In the genomic region with DNA sequence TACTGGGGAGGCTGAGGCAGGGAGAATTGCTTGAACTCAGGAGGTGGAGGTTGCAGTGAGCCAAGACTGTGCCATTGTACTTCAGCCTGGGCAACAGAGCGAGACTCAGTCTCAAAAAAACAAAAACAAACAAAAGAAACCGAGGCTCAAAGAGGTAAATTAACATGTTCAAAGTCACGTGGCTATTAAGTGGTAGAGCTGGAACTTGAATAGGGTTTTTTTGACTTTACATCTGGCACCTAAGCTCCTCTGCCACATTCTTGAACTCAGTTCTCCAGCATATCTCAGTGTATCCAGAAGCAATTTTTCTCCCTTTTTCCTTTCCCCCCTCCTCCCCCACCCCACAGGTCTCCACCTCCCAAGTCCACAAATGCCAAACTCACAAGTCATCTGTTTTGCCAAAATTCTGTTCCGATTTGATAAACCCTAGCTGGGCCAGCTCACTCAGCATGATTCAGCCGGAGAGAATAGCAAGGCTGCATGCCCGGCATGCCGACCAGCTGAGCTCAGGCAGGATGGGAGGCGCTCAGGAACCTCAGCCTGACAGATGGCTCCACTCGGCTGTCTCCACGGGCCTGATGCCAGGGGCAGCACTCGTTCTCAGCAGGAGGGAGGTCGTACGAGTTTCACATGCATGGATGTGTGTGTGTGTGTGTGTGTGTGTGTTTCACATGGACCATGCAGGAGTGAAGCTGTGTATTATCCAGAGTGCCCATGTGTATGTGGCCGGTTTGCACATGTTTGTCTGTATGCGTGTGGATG, we compare ENCODE assay signal across 8 cellular contexts.
DNase-seq lines count a peak whose midpoint lies in the region; ATAC-seq, FAIRE-seq and TF ChIP-seq lines count a peak whose summit lies in the region.

No MANE protein-coding gene starts in this region.

- H2AFZ ChIP-seq in K562 (ENCODE audit: low read depth, low read length): peak overlapping the region; percentile 68

- H3K79me2 ChIP-seq in K562 (ENCODE audit: control insufficient read depth, insufficient read depth, low read length): no peaks in the 10 kb centered on the region

- TF ChIP-seq EP300 in K562 (IDR thresholded peaks at IDR 0.05; ENCODE audit: low read length): peak; percentile 69; the same call in 1 of the 2 replicates
- TF ChIP-seq EP300 in sigmoid colon (IDR thresholded peaks at IDR 0.05): no peak

- CTCF ChIA-PET in K562 (lab: Yijun Ruan, JAX; ENCODE audit: low intra/inter-chr PET ratio): no interaction called here

- FAIRE-seq in K562 (lab: Jason Lieb, UNC): peak; percentile 82

- no peaks in the 10 kb centered on the region for H3K9me1 ChIP-seq in K562 (ENCODE audit: control insufficient read depth, insufficient read depth, low read length)

- TF ChIP-seq RAD21 in K562 (CRISPR knock-in tag; conservative IDR thresholded peaks at IDR 0.05 in 1 of 2, IDR thresholded peaks at IDR 0.05 in 1 of 2): no peak

- H3K9me3 ChIP-seq in K562 (replicated peaks; ENCODE audit: control insufficient read depth, insufficient read depth, low read depth, low read length): no peaks in the 10 kb centered on the region
- H3K9me3 ChIP-seq in sigmoid colon: no peaks in the 10 kb centered on the region

- no TSS peak for BruUV-seq in K562 (replicated peaks; lab: Mats Ljungman, UMichigan)

- H3K4me2 ChIP-seq in K562 (ENCODE audit: insufficient read depth, low read length): peak overlapping the region; percentile 62

- POLR2A ChIA-PET in K562 (lab: Yijun Ruan, JAX): interaction anchor here (0.6 to 2.0 kb wide), 3 partner anchors 12 to 761 kb away, joined by 3 to 5 read pairs (median 4); no protein-coding TSS in a partner anchor

- H3K27ac ChIP-seq in K562 (ENCODE audit: extremely low read depth, low read depth, low read length) (no peak overlapping the region; the same call in 2 of the 3 replicates), sigmoid colon (peak overlapping the region; percentile 52 to 72 (median 68))

- H4K20me1 ChIP-seq in K562 (replicated peaks; ENCODE audit: control insufficient read depth, insufficient read depth, low read length): no peaks in the 10 kb centered on the region

- peak overlapping the region in 1 of 2 experiments; percentile 70; a peak in 2 of 4 replicates for H3K9ac ChIP-seq in K562 (ENCODE audit: insufficient read depth in 1 of 2, low read depth in 2 of 2, low read length in 2 of 2)

- no peaks in the 10 kb centered on the region for H3K36me3 ChIP-seq in K562 (ENCODE audit: control insufficient read depth, insufficient read depth, low read length)
- H3K36me3 ChIP-seq in sigmoid colon: no peaks in the 10 kb centered on the region

- H3K4me3 ChIP-seq in K562: no peak overlapping the region
- no peak overlapping the region for H3K4me3 ChIP-seq in sigmoid colon

- DNase-seq in DMS 273 (lab: John Stamatoyannopoulos, UW; ENCODE audit: unreplicated experiment) (peak; percentile 96), NCI-H2029 treated with DMSO at 0.1 percent for 48 hours (lab: John Stamatoyannopoulos, UW) (peak; percentile 19), K562 (ENCODE audit: extremely low read depth in 1 of 4, low spot score in 3 of 4) (peak; percentile 59 to 80 (median 69)), hippocampal formation (lab: John Stamatoyannopoulos, UW) (peak; percentile 24 to 36), sigmoid colon (peak; percentile 94), NCI-H1436 treated with DMSO at 0.1 percent for 48 hours (lab: John Stamatoyannopoulos, UW) (no peak), GDM1 (lab: John Stamatoyannopoulos, UW) (no peak)

- TF ChIP-seq POLR2A in K562 (conservative IDR thresholded peaks at IDR 0.05): no peak
- TF ChIP-seq POLR2A in sigmoid colon (IDR thresholded peaks at IDR 0.05): no peak

- WGBS in K562 (ENCODE audit: insufficient coverage, low coverage, missing lambda C conversion rate): 12% methylated on average over 15 of the region's 15 CpGs
- WGBS in sigmoid colon, 2 donors: 44 to 66% methylated on average over 15 of the region's 15 CpGs

- H3K4me1 ChIP-seq in K562 (replicated peaks in 1 of 2; ENCODE audit: control insufficient read depth in 2 of 2, insufficient read depth in 2 of 2, low read length in 2 of 2): peaks cover 9 to 16% of the 10 kb centered on the region in 2 experiments; a peak in 4 of 5 replicates
- H3K4me1 ChIP-seq in sigmoid colon: peaks cover 0 to 36% (median 29%) of the 10 kb centered on the region in 4 donors

- H3K27me3 ChIP-seq in K562 (ENCODE audit: control insufficient read depth in 2 of 2, insufficient read depth in 2 of 2, low read length in 2 of 2): no peaks in the 10 kb centered on the region
- no peaks in the 10 kb centered on the region for H3K27me3 ChIP-seq in sigmoid colon

- ATAC-seq in K562 (peak; percentile 85), GM21529 (IDR thresholded peaks at IDR 0.05; ENCODE audit: unreplicated experiment) (no peak)

- TF ChIP-seq CTCF in K562 (IDR thresholded peaks at IDR 0.05 in 2 of 3, conservative IDR thresholded peaks at IDR 0.05 in 1 of 3; ENCODE audit: insufficient read depth in 2 of 3, low read depth in 1 of 3, low read length in 3 of 3): no peak
- TF ChIP-seq CTCF in sigmoid colon (IDR thresholded peaks at IDR 0.05): no peak

- in situ Hi-C loops in K562 (cut with MboI): no loop called here

- intact Hi-C loops in K562 (cut with micrococcal nuclease): no loop called here
- intact Hi-C loops in sigmoid colon (cut with DNase I): no loop called here

TF ChIP-seq in K562, 482 proteins besides CTCF, POLR2A, EP300 and RAD21 (continues in another document):
- TF ChIP-seq CBFA2T3 (IDR thresholded peaks at IDR 0.05): peak; percentile 94
- peak; percentile 71 for TF ChIP-seq DACH1 (IDR thresholded peaks at IDR 0.05; ENCODE audit: partially characterized antibody)
- peak; percentile 45 for TF ChIP-seq PRDM10 (IDR thresholded peaks at IDR 0.05; ENCODE audit: partially characterized antibody)
- TF ChIP-seq TFAP4 (CRISPR knock-in tag; IDR thresholded peaks at IDR 0.05; ENCODE audit: borderline replicate concordance): peak; percentile 95
- TF ChIP-seq MTA2 (IDR thresholded peaks at IDR 0.05; ENCODE audit: low read depth): peak; percentile 67
- TF ChIP-seq XRCC5 (IDR thresholded peaks at IDR 0.05; ENCODE audit: low read depth, low read length): no peak
- TF ChIP-seq, protein P1, sequence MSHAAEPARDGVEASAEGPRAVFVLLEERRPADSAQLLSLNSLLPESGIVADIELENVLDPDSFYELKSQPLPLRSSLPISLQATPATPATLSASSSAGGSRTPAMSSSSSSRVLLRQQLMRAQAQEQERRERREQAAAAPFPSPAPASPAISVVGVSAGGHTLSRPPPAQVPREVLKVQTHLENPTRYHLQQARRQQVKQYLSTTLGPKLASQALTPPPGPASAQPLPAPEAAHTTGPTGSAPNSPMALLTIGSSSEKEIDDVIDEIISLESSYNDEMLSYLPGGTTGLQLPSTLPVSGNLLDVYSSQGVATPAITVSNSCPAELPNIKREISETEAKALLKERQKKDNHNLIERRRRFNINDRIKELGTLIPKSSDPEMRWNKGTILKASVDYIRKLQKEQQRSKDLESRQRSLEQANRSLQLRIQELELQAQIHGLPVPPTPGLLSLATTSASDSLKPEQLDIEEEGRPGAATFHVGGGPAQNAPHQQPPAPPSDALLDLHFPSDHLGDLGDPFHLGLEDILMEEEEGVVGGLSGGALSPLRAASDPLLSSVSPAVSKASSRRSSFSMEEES (CRISPR knock-in tag; IDR thresholded peaks at IDR 0.05): peak; percentile 52; the same call in 1 of the 2 replicates
- peak; percentile 31; the same call in 1 of the 2 replicates for TF ChIP-seq PKNOX1 (IDR thresholded peaks at IDR 0.05)

Comparison
In these comparisons a context has a peak if more than half of its experiments do, and no peak if none do; other contexts are left out.
1. DNase-seq: peak in DMS 273 (single experiment), NCI-H2029 treated with DMSO at 0.1 percent for 48 hours (single experiment), K562 (4 of 4), hippocampal formation (2 of 2) and sigmoid colon (single experiment); none in NCI-H1436 treated with DMSO at 0.1 percent for 48 hours (single experiment) and GDM1 (single experiment).